17 cellular contexts compared by ENCODE assay signal in the genomic region with DNA sequence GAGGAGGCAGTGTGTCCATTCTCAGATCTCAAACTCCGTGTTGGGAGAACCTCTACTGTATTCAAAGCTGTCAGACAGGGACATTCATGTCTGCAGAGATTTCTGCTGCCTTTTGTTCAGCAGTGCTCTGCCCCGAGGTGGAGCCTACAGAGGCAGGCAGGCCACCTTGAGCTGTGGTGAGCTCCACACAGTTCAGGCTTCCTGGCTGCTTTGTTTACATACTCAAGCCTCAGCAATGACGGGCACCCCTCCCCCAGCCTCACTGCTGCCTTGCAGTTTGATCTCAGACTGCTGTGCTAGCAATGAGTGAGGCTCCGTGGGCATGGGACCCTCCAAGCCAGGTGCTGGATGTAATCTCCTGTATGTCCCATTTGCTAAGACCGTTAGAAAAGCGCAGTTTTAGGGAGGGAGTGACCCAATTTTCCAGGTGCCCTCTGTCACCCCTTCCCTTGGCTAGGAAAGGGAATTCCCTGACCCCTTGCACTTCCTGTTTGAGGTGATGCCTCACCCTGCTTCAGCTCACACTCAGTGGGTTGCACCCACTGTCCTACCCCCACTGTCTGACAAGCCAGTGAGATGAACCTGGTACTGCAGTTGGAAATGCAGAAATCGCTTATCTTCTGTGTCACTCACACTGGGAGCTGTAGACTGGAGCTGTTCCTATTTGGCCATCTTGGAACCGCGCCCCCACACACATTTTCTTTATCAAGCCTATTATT.
A peak's percentile ranks its signal among the peaks of the same experiment; 100 is the strongest.
DNase-seq lines count a peak whose midpoint lies in the region; ATAC-seq and TF ChIP-seq lines count a peak whose summit lies in the region.
"Had no signal": no experiment of that assay in that cellular context is flagged by ENCODE, and none has a peak within 500 bp of the region (broad histone marks: within the 10 kb centered on the region; RNA-seq: fewer than 3 reads in every experiment).

No MANE protein-coding gene starts in this region.

- H3K9me3 Mint-ChIP-seq in natural killer cell, result no peaks in the 10 kb centered on the region
- no peaks in the 10 kb centered on the region for H3K9me3 Mint-ChIP-seq in natural killer cell treated with Interleukin-12 subunit alpha and Interleukin-12 subunit beta and Interleukin-15 and Interleukin-18, amount 100 ng/mL, for 72 hours
- H3K9me3 Mint-ChIP-seq: CD4-positive, alpha-beta memory T cell had no signal

- H3K4me1 Mint-ChIP-seq in natural killer cell, result peaks cover 0 to 25% of the 10 kb centered on the region in 2 donors
- peaks cover 0 to 3% of the 10 kb centered on the region in 2 donors for H3K4me1 Mint-ChIP-seq in natural killer cell treated with Interleukin-12 subunit alpha and Interleukin-12 subunit beta and Interleukin-15 and Interleukin-18, amount 100 ng/mL, for 72 hours (ENCODE audit: low read depth in 2 of 2)
- H3K4me1 Mint-ChIP-seq: activated CD8-positive, alpha-beta memory T cell treated with anti-CD3 and anti-CD28 coated beads, Interleukin-2, amount 10 ng/mL, durations not matched to agents 7 days and 5 days had no signal

- WGBS in thymus, result 40% methylated on average over 9 of the region's 9 CpGs
- 38 to 80% methylated on average over 3 to 9 of the region's 9 CpGs for WGBS in body of pancreas, 2 donors

- H4K20me1 ChIP-seq in osteoblast (ENCODE audit: insufficient read depth, low read length), result no peaks in the 10 kb centered on the region

- DNase-seq in natural killer cell (peak; percentile 18), glomerular visceral epithelial cell (ENCODE audit: extremely low spot score) (peak; percentile 23), osteoblast (ENCODE audit: insufficient read length, low spot score, missing footprints) (no peak), body of pancreas (no peak), Kasumi-1 (lab: John Stamatoyannopoulos, UW) (no peak)
- DNase-seq in natural killer cell treated with Interleukin-12 subunit alpha and Interleukin-12 subunit beta and Interleukin-15 and Interleukin-18, amount 100 ng/mL, for 72 hours (ENCODE audit: low spot score), result no peak
- peak; percentile 58 for DNase-seq in activated effector memory CD4-positive, alpha-beta T cell treated with anti-CD3 and anti-CD28 coated beads, Interleukin-2, amount 50 U/mL, for 16 hours
- DNase-seq: activated CD8-positive, alpha-beta memory T cell treated with anti-CD3 and anti-CD28 coated beads, Interleukin-2, amount 10 ng/mL, durations not matched to agents 7 days and 5 days; dorsolateral prefrontal cortex; esophagus squamous epithelium; NCI-H1105 treated with DMSO at 0.1 percent for 48 hours; small intestine; stomach had no signal

- no peaks in the 10 kb centered on the region for H3K36me3 Mint-ChIP-seq in natural killer cell
- no peaks in the 10 kb centered on the region for H3K36me3 Mint-ChIP-seq in natural killer cell treated with Interleukin-12 subunit alpha and Interleukin-12 subunit beta and Interleukin-15 and Interleukin-18, amount 100 ng/mL, for 72 hours
- H3K36me3 Mint-ChIP-seq: activated CD8-positive, alpha-beta memory T cell treated with anti-CD3 and anti-CD28 coated beads, Interleukin-2, amount 10 ng/mL, durations not matched to agents 7 days and 5 days; CD4-positive, alpha-beta memory T cell had no signal

- ATAC-seq in natural killer cell, result peak in 2 of 3 donors; percentile 46 to 76
- no peak for ATAC-seq in natural killer cell treated with Interleukin-12 subunit alpha and Interleukin-12 subunit beta and Interleukin-15 and Interleukin-18, amount 100 ng/mL, for 72 hours
- ATAC-seq in body of pancreas, result no peak
- ATAC-seq: A549; activated CD8-positive, alpha-beta memory T cell treated with anti-CD3 and anti-CD28 coated beads, Interleukin-2, amount 10 ng/mL, durations not matched to agents 7 days and 5 days had no signal

- no peaks in the 10 kb centered on the region for H3K27me3 Mint-ChIP-seq in natural killer cell (ENCODE audit: low read depth in 2 of 2)
- H3K27me3 Mint-ChIP-seq in natural killer cell treated with Interleukin-12 subunit alpha and Interleukin-12 subunit beta and Interleukin-15 and Interleukin-18, amount 100 ng/mL, for 72 hours, result no peaks in the 10 kb centered on the region
- H3K27me3 Mint-ChIP-seq: activated CD8-positive, alpha-beta memory T cell treated with anti-CD3 and anti-CD28 coated beads, Interleukin-2, amount 10 ng/mL, durations not matched to agents 7 days and 5 days; CD4-positive, alpha-beta memory T cell had no signal

- H3K36me3 ChIP-seq in thymus (ENCODE audit: control insufficient read depth, insufficient read depth) (no peaks in the 10 kb centered on the region), osteoblast (ENCODE audit: insufficient read depth, low read length) (no peaks in the 10 kb centered on the region), body of pancreas (replicated peaks in 1 of 2; ENCODE audit: insufficient read depth in 1 of 2, low read depth in 2 of 2) (no peaks in the 10 kb centered on the region)
- H3K36me3 ChIP-seq: esophagus squamous epithelium, stomach had no signal

- H3K27ac ChIP-seq in thymus (ENCODE audit: low read depth) (peak overlapping the region; percentile 85), osteoblast (ENCODE audit: low read depth, low read length) (no peak overlapping the region), body of pancreas (no peak overlapping the region)
- H3K27ac ChIP-seq: A549, dorsolateral prefrontal cortex, esophagus squamous epithelium, stomach had no signal

- no peaks in the 10 kb centered on the region for H3K79me2 ChIP-seq in osteoblast (ENCODE audit: insufficient read depth, low read length)

- intact Hi-C loops in natural killer cell (cut with micrococcal nuclease), result no loop called here
- intact Hi-C loops in body of pancreas (cut with DNase I), result no loop called here

- no peak overlapping the region for H3K4me3 Mint-ChIP-seq in natural killer cell
- no peak overlapping the region for H3K4me3 Mint-ChIP-seq in natural killer cell treated with Interleukin-12 subunit alpha and Interleukin-12 subunit beta and Interleukin-15 and Interleukin-18, amount 100 ng/mL, for 72 hours
- H3K4me3 Mint-ChIP-seq: activated CD8-positive, alpha-beta memory T cell treated with anti-CD3 and anti-CD28 coated beads, Interleukin-2, amount 10 ng/mL, durations not matched to agents 7 days and 5 days had no signal

- TF ChIP-seq CTCF in natural killer cell (IDR thresholded peaks at IDR 0.05), result no peak
- no peak for TF ChIP-seq CTCF in osteoblast (IDR thresholded peaks at IDR 0.05; ENCODE audit: extremely low read depth, low read depth, low read length)
- TF ChIP-seq CTCF in body of pancreas (IDR thresholded peaks at IDR 0.05), result no peak

- no peak overlapping the region for H3K4me2 ChIP-seq in osteoblast (ENCODE audit: insufficient read depth, low read length)
- H3K4me2 ChIP-seq: A549 had no signal

- H3K27me3 ChIP-seq in thymus (ENCODE audit: control insufficient read depth, insufficient read depth), result no peaks in the 10 kb centered on the region
- H3K27me3 ChIP-seq in osteoblast (ENCODE audit: insufficient read depth, low read length), result no peaks in the 10 kb centered on the region
- no peaks in the 10 kb centered on the region for H3K27me3 ChIP-seq in body of pancreas
- H3K27me3 ChIP-seq: dorsolateral prefrontal cortex, esophagus squamous epithelium, stomach had no signal

- TF ChIP-seq POLR2A in body of pancreas (IDR thresholded peaks at IDR 0.05), result no peak

- H3K4me1 ChIP-seq in thymus (ENCODE audit: control insufficient read depth, insufficient read depth, low read length) (peaks cover 2% of the 10 kb centered on the region), osteoblast (ENCODE audit: insufficient read depth, low read length) (no peaks in the 10 kb centered on the region), body of pancreas (no peaks in the 10 kb centered on the region)
- H3K4me1 ChIP-seq: A549, esophagus squamous epithelium, stomach had no signal

- H2AFZ ChIP-seq in osteoblast (ENCODE audit: low read length), result no peak overlapping the region

- H3K9me3 ChIP-seq in thymus (ENCODE audit: control insufficient read depth), result no peaks in the 10 kb centered on the region
- H3K9me3 ChIP-seq in osteoblast (ENCODE audit: low read depth, low read length), result no peaks in the 10 kb centered on the region
- H3K9me3 ChIP-seq in body of pancreas, result no peaks in the 10 kb centered on the region
- H3K9me3 ChIP-seq: A549, esophagus squamous epithelium, stomach had no signal

- peak overlapping the region in 1 of 2 donors; percentile 75 for H3K27ac Mint-ChIP-seq in natural killer cell
- no peak overlapping the region for H3K27ac Mint-ChIP-seq in natural killer cell treated with Interleukin-12 subunit alpha and Interleukin-12 subunit beta and Interleukin-15 and Interleukin-18, amount 100 ng/mL, for 72 hours
- H3K27ac Mint-ChIP-seq: activated CD8-positive, alpha-beta memory T cell treated with anti-CD3 and anti-CD28 coated beads, Interleukin-2, amount 10 ng/mL, durations not matched to agents 7 days and 5 days had no signal

- H3K4me3 ChIP-seq in thymus (ENCODE audit: low read length) (peak overlapping the region; percentile 14), osteoblast (ENCODE audit: insufficient read depth, low read length) (no peak overlapping the region), body of pancreas (no peak overlapping the region)
- H3K4me3 ChIP-seq: A549, dorsolateral prefrontal cortex, esophagus squamous epithelium, lung, stomach had no signal

Comparison
In these comparisons a context has a peak if more than half of its experiments do, and no peak if none do; other contexts are left out.
1. ATAC-seq: peak in natural killer cell (2 of 3); none in natural killer cell treated with Interleukin-12 subunit alpha and Interleukin-12 subunit beta and Interleukin-15 and Interleukin-18, amount 100 ng/mL, for 72 hours (0 of 2) and body of pancreas (single experiment).
2. DNase-seq: peak in natural killer cell (single experiment), activated effector memory CD4-positive, alpha-beta T cell treated with anti-CD3 and anti-CD28 coated beads, Interleukin-2, amount 50 U/mL, for 16 hours (single experiment) and glomerular visceral epithelial cell (single experiment); none in natural killer cell treated with Interleukin-12 subunit alpha and Interleukin-12 subunit beta and Interleukin-15 and Interleukin-18, amount 100 ng/mL, for 72 hours (single experiment), osteoblast (single experiment), body of pancreas (0 of 4) and Kasumi-1 (0 of 2).